Comparison of ENCODE assay signal across 33 cellular contexts in the genomic region with DNA sequence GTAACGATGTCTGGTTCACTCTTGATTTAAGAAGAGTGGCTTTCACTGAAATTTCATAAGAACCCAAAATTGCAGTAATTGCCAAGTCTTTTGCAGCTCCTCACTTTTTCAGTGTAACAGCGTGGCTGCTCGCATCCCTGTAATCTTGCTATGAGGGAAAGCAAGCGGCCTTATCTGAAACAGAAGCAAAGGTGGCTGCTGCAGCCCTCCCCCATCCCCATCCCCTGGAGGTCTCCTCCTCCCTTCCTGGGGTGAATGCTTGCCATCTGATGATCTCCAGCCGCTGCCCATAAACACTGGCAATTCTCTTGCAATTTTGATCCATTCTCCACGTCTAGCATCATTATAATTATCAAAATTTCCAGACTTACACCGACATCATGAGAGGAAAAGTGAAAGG.
"Had no signal": no experiment of that assay in that cellular context is flagged by ENCODE, and none has a peak within 500 bp of the region (broad histone marks: within the 10 kb centered on the region; RNA-seq: fewer than 3 reads in every experiment).

No MANE protein-coding gene starts in this region.

- DNase-seq: activated CD4-positive, alpha-beta memory T cell treated with anti-CD3 and anti-CD28 coated beads, Interleukin-2, amount 10 ng/mL, durations not matched to agents 7 days and 5 days; activated CD4-positive, alpha-beta T cell treated with anti-CD3 and anti-CD28 coated beads for 1 hour; activated CD4-positive, alpha-beta T cell treated with anti-CD3 and anti-CD28 coated beads for 48 hours; activated CD4-positive, CD25-positive, alpha-beta regulatory T cell; activated CD8-positive, alpha-beta memory T cell treated with anti-CD3 and anti-CD28 coated beads for 24 hours; activated CD8-positive, alpha-beta memory T cell treated with anti-CD3 and anti-CD28 coated beads, Interleukin-2, amount 10 ng/mL, durations not matched to agents 7 days and 5 days; activated CD8-positive, alpha-beta memory T cell treated with anti-CD3 and anti-CD28 coated beads, Interleukin-2, amount 50 U/mL, for 48 hours; activated effector memory CD4-positive, alpha-beta T cell treated with Interleukin-2 at 50 U/mL for 16 hours; activated naive CD4-positive, alpha-beta T cell treated with anti-CD3 and anti-CD28 coated beads, Interleukin-2, amount 10 ng/mL, durations not matched to agents 7 days and 5 days; activated naive CD8-positive, alpha-beta T cell treated with anti-CD3 and anti-CD28 coated beads, Interleukin-2, amount 50 U/mL, for 24 hours; activated T-cell treated with anti-CD3 and anti-CD28 coated beads, Interleukin-2, amount 50 U/mL, for 48 hours; anterior cingulate cortex; caudate nucleus; cerebellar nuclear complex; MM.1S; NCI-H1092 treated with DMSO at 0.1 percent for 48 hours; NCI-H1417 treated with DMSO at 0.1 percent for 48 hours; NCI-H187 treated with DMSO at 0.1 percent for 48 hours; NCI-H2081; NCI-H2171 treated with DMSO at 0.1 percent for 48 hours; NCI-H345; NCI-H510A; NCI-H526; NCI-H748 treated with DMSO at 0.1 percent for 48 hours; PC-3; Peyer's patch; RPMI8226; SHP77 treated with DMSO at 0.1 percent for 48 hours; T1000; WERI-Rb-1 had no signal

- H3K9me3 ChIP-seq: Peyer's patch, SJSA1 had no signal

- H3K4me2 ChIP-seq: KMS-11 had no signal

- H3K27me3 ChIP-seq: Peyer's patch, SJSA1 had no signal

- H3K27ac ChIP-seq: KMS-11, Peyer's patch, SJSA1, WERI-Rb-1 had no signal

- H3K36me3 ChIP-seq: Peyer's patch, SJSA1, WERI-Rb-1 had no signal

- H3K4me1 ChIP-seq: Peyer's patch, SJSA1 had no signal

- H3K4me3 ChIP-seq: Peyer's patch, SJSA1 had no signal

- H3K9ac ChIP-seq: KMS-11 had no signal

- FAIRE-seq: bronchial epithelial cell had no signal

- ATAC-seq: activated CD8-positive, alpha-beta memory T cell treated with anti-CD3 and anti-CD28 coated beads, Interleukin-2, amount 10 ng/mL, durations not matched to agents 7 days and 5 days; activated naive CD8-positive, alpha-beta T cell treated with anti-CD3 and anti-CD28 coated beads, Interleukin-2, amount 50 U/mL, for 24 hours; PC-3 had no signal
